ENCODE assay signal across 26 cellular contexts in the genomic region with DNA sequence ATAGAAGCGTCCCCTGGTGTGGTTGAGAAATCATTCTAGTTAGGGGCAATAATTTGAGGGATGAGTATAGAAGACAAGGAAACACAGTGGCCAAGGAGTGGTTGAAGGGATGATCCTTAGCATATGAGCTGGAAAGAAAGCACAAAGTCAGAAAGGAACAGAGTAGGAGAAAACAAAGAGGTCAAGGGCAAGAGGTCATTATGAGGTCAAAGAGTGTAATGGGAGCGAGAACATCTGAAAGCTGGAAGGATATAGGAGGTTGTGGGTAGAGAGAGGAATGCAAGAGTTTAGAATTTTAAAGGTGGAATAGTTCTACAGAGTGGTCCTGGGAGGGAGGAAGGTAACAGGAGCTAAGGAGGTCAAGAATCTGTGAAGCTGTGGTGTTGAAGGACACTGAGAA.
"Had no signal": no experiment of that assay in that cellular context is flagged by ENCODE, and none has a peak within 500 bp of the region (broad histone marks: within the 10 kb centered on the region; RNA-seq: fewer than 3 reads in every experiment).

No MANE protein-coding gene starts in this region.

- ATAC-seq: activated CD8-positive, alpha-beta T cell treated with anti-CD3 and anti-CD28 coated beads, Interleukin-2, amount 10 ng/mL, durations not matched to agents 7 days and 5 days; body of pancreas; SK-N-SH treated with all-trans-retinoic acid at 6 μM for 48 hours; WTC11 had no signal

- H3K36me3 Mint-ChIP-seq: activated naive CD4-positive, alpha-beta T cell treated with anti-CD3 and anti-CD28 coated beads, Interleukin-2, amount 50 U/mL, for 24 hours; WTC11 had no signal

- H3K27me3 Mint-ChIP-seq: activated naive CD4-positive, alpha-beta T cell treated with anti-CD3 and anti-CD28 coated beads, Interleukin-2, amount 50 U/mL, for 24 hours had no signal

- H3K36me3 ChIP-seq: MG63, SJCRH30 had no signal

- H3K27me3 ChIP-seq: body of pancreas, MG63, SJCRH30 had no signal

- H3K4me3 Mint-ChIP-seq: activated CD8-positive, alpha-beta T cell treated with anti-CD3 and anti-CD28 coated beads, Interleukin-2, amount 10 ng/mL, durations not matched to agents 7 days and 5 days; activated naive CD4-positive, alpha-beta T cell treated with anti-CD3 and anti-CD28 coated beads, Interleukin-2, amount 50 U/mL, for 24 hours; activated T-cell treated with anti-CD3 and anti-CD28 coated beads, Interleukin-2, amount 50 U/mL, for 24 hours; activated T-helper 1 cell treated with anti-CD3 and anti-CD28 coated beads, Interleukin-12 subunit alpha, Interleukin-12 subunit beta, Interleukin-2, Interleukin-4 antibody, amounts not matched to agents 30 ng/mL and 10 ng/mL and 1 ng/mL, durations not matched to agents 14 hours and 24 hours and 36 hours; T-helper 1 cell treated with Interleukin-12 subunit alpha and Interleukin-12 subunit beta and Interleukin-4 antibody, amounts not matched to agents 30 μg/mL and 1 μg/mL, for 36 hours; WTC11 had no signal

- H3K27ac Mint-ChIP-seq: activated CD8-positive, alpha-beta T cell treated with anti-CD3 and anti-CD28 coated beads, Interleukin-2, amount 10 ng/mL, durations not matched to agents 7 days and 5 days; activated naive CD4-positive, alpha-beta T cell treated with anti-CD3 and anti-CD28 coated beads, Interleukin-2, amount 50 U/mL, for 24 hours; activated T-cell treated with anti-CD3 and anti-CD28 coated beads, Interleukin-2, amount 50 U/mL, for 24 hours; activated T-helper 1 cell treated with anti-CD3 and anti-CD28 coated beads, Interleukin-12 subunit alpha, Interleukin-12 subunit beta, Interleukin-2, Interleukin-4 antibody, amounts not matched to agents 30 ng/mL and 10 ng/mL and 1 ng/mL, durations not matched to agents 14 hours and 24 hours and 36 hours; T-helper 1 cell treated with Interleukin-12 subunit alpha and Interleukin-12 subunit beta and Interleukin-4 antibody, amounts not matched to agents 30 μg/mL and 1 μg/mL, for 36 hours; WTC11 had no signal

- H3K9me3 ChIP-seq: body of pancreas, MG63, SJCRH30 had no signal

- H3K27ac ChIP-seq: body of pancreas, SJCRH30 had no signal

- H3K4me1 ChIP-seq: SJCRH30 had no signal

- H3K4me3 ChIP-seq: body of pancreas, MG63, SJCRH30 had no signal

- H3K9me3 Mint-ChIP-seq: activated naive CD4-positive, alpha-beta T cell treated with anti-CD3 and anti-CD28 coated beads, Interleukin-2, amount 50 U/mL, for 24 hours; activated T-cell treated with anti-CD3 and anti-CD28 coated beads, Interleukin-2, amount 50 U/mL, for 24 hours; activated T-helper 1 cell treated with anti-CD3 and anti-CD28 coated beads, Interleukin-12 subunit alpha, Interleukin-12 subunit beta, Interleukin-2, Interleukin-4 antibody, amounts not matched to agents 30 ng/mL and 10 ng/mL and 1 ng/mL, durations not matched to agents 14 hours and 24 hours and 36 hours; T-helper 1 cell treated with Interleukin-12 subunit alpha and Interleukin-12 subunit beta and Interleukin-4 antibody, amounts not matched to agents 30 μg/mL and 1 μg/mL, for 36 hours; WTC11 had no signal

- DNase-seq: activated CD4-positive, alpha-beta T cell treated with anti-CD3 and anti-CD28 coated beads for 48 hours; activated CD4-positive, alpha-beta T cell treated with anti-CD3 and anti-CD28 coated beads, Interleukin-2, amount 50 U/mL, for 4 hours; activated CD4-positive, CD25-positive, alpha-beta regulatory T cell treated with anti-CD3 and anti-CD28 coated beads, Interleukin-2, amount 50 U/mL, for 72 hours; activated CD8-positive, alpha-beta T cell treated with anti-CD3 and anti-CD28 coated beads, Interleukin-2, amount 10 ng/mL, durations not matched to agents 7 days and 5 days; activated effector memory CD4-positive, alpha-beta T cell treated with Interleukin-2 at 50 U/mL for 16 hours; activated naive CD4-positive, alpha-beta T cell; activated T-cell treated with anti-CD3 and anti-CD28 coated beads, Interleukin-2, amount 50 U/mL, for 24 hours; aorta; body of pancreas; MG63; NCI-H1092 treated with DMSO at 0.1 percent for 48 hours; NCI-H1417 treated with DMSO at 0.1 percent for 48 hours; NCI-H1694; NCI-H2029; NCI-H2107; NCI-H2171 treated with DMSO at 0.1 percent for 48 hours; NCI-H345; NCI-H510A; NCI-H526 treated with DMSO at 0.1 percent for 48 hours; NCI-H82; SJCRH30 had no signal
